ENCODE assay signal across 20 cellular contexts in genomic region chr4:7546809-7547367, GRCh38.
A peak's percentile ranks its signal among the peaks of the same experiment; 100 is the strongest.
DNase-seq lines count a peak whose midpoint lies in the region; TF ChIP-seq lines count a peak whose summit lies in the region.
"Had no signal": no experiment of that assay in that cellular context is flagged by ENCODE, and none has a peak within 500 bp of the region (broad histone marks: within the 10 kb centered on the region; RNA-seq: fewer than 3 reads in every experiment).

No MANE protein-coding gene starts in this region.

- DNase-seq in EL (peak; percentile 84), RWPE1 (ENCODE audit: low spot score) (peak; percentile 65), esophagus squamous epithelium (lab: John Stamatoyannopoulos, UW) (no peak), non-pigmented ciliary epithelial cell (ENCODE audit: low read depth) (peak; percentile 18), NCI-H345 treated with DMSO at 0.1 percent for 48 hours (lab: John Stamatoyannopoulos, UW; ENCODE audit: unreplicated experiment) (no peak), NCI-H128 (lab: John Stamatoyannopoulos, UW; ENCODE audit: unreplicated experiment) (no peak), SIG-M5 (lab: John Stamatoyannopoulos, UW) (no peak), NCI-H2196 (lab: John Stamatoyannopoulos, UW; ENCODE audit: unreplicated experiment) (no peak)
- DNase-seq: activated CD4-positive, CD25-positive, alpha-beta regulatory T cell treated with anti-CD3 and anti-CD28 coated beads, Interleukin-2, amount 50 U/mL, for 72 hours; activated naive CD8-positive, alpha-beta T cell treated with anti-CD3 and anti-CD28 coated beads, Interleukin-2, amount 50 U/mL, for 24 hours; CD4-positive, CD25-positive, alpha-beta regulatory T cell; islet precursor cell; KG1; mucosa of descending colon; NCI-H1436 treated with DMSO at 0.1 percent for 48 hours; NCI-H524 treated with DMSO at 0.1 percent for 48 hours; Peyer's patch; psoas muscle; upper lobe of right lung had no signal

- H3K4me3 ChIP-seq in esophagus squamous epithelium: no peak overlapping the region
- H3K4me3 ChIP-seq: GM23338, mucosa of descending colon, Peyer's patch, psoas muscle, upper lobe of right lung had no signal

- CTCF ChIA-PET in RWPE1 (lab: Yijun Ruan, JAX): interaction anchor here (0.5 kb wide), 1 partner anchor 767 kb away, joined by 4 read pairs; no protein-coding TSS in a partner anchor

- POLR2A ChIA-PET in RWPE1 (lab: Yijun Ruan, JAX; ENCODE audit: low non-redundant PET): no interaction called here

- H3K27ac ChIP-seq in RWPE1 (peak overlapping the region; percentile 100), esophagus squamous epithelium (peak overlapping the region in 3 of 4 donors; percentile 33 to 68 (median 39))
- H3K27ac ChIP-seq: Peyer's patch, psoas muscle, upper lobe of right lung had no signal

- no peak for TF ChIP-seq POLR2A in esophagus squamous epithelium (IDR thresholded peaks at IDR 0.05)

- H3K4me1 ChIP-seq in esophagus squamous epithelium: peaks cover 0 to 31% (median 11%) of the 10 kb centered on the region in 3 donors
- H3K4me1 ChIP-seq: Peyer's patch, psoas muscle, upper lobe of right lung had no signal

- TF ChIP-seq CTCF in RWPE1 (conservative IDR thresholded peaks at IDR 0.05; ENCODE audit: low read depth) (no peak), esophagus squamous epithelium (IDR thresholded peaks at IDR 0.05) (no peak)

- intact Hi-C loops in esophagus squamous epithelium (cut with DNase I): no loop called here

- peaks cover 0 to 1% (median under 1%) of the 10 kb centered on the region in 3 donors for H3K9me3 ChIP-seq in esophagus squamous epithelium
- H3K9me3 ChIP-seq: mucosa of descending colon, Peyer's patch, psoas muscle had no signal

- H3K36me3 ChIP-seq in esophagus squamous epithelium: no peaks in the 10 kb centered on the region
- H3K36me3 ChIP-seq: Peyer's patch, upper lobe of right lung had no signal

- WGBS in esophagus squamous epithelium, 2 donors: 11 to 33% methylated on average over 4 of the region's 4 CpGs

- H3K27me3 ChIP-seq in esophagus squamous epithelium: peaks cover 0 to 4% (median 0%) of the 10 kb centered on the region in 4 donors
- H3K27me3 ChIP-seq: Peyer's patch, upper lobe of right lung had no signal

Comparison
In these comparisons a context has a peak if more than half of its experiments do, and no peak if none do; other contexts are left out.
1. DNase-seq: peak in EL (single experiment), RWPE1 (single experiment) and non-pigmented ciliary epithelial cell (single experiment); none in esophagus squamous epithelium (single experiment), NCI-H345 treated with DMSO at 0.1 percent for 48 hours (single experiment), NCI-H128 (single experiment), SIG-M5 (single experiment) and NCI-H2196 (single experiment).